In genomic region chr4:99690472-99690871, GRCh38 we compare ENCODE assay signal across 9 cellular contexts. TPM values are rescaled to one million over a fixed set of nuclear protein-coding genes. Genes with fewer than 3 reads are reported as not detected.
"Had no signal": no experiment of that assay in that cellular context is flagged by ENCODE, and none has a peak within 500 bp of the region (broad histone marks: within the 10 kb centered on the region; RNA-seq: fewer than 3 reads in every experiment).

No MANE protein-coding gene starts in this region.

- ATAC-seq: HepG2, K562 had no signal

- H3K4me3 ChIP-seq: K562 had no signal

- DNase-seq: IMR-90, KBM-7, KG1 had no signal

- H3K27ac ChIP-seq: HL-60 had no signal

- H3K4me3 Mint-ChIP-seq: IgD-negative memory B cell had no signal

RNA-seq across cellular contexts. Expression of gene C4orf54, which starts 32.8 kb away (rescaled TPM):
- total RNA-seq: HepG2, HT-29, HT1080, IMR-90, K562 had no signal
